In the genomic region with DNA sequence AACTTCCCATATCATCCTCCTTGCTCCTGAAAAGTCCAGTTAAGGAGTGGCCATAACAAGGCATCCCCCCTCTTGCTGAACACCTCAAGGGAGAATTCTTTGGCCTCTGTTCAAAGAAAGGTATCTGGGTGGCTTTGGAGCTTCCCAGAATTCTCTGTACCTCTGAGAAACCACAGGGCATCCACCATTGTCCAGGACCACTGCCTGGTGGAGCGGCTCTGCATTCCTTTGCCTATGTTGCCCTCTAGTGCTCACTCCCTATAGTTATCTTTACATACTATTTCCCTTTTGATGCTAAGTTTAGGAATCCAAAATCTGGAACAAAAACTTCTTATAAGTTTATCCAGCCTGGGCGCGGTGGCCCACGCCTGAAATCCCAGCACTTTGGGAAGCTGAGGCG, we compare ENCODE assay signal across 8 cellular contexts. TPM values are rescaled to one million over a fixed set of nuclear protein-coding genes. Genes with fewer than 3 reads are reported as not detected.
DNase-seq lines count a peak whose midpoint lies in the region; ATAC-seq and TF ChIP-seq lines count a peak whose summit lies in the region.

No MANE protein-coding gene starts in this region.

- no peaks in the 10 kb centered on the region for H4K20me1 ChIP-seq in hepatocyte (ENCODE audit: insufficient read depth, poor library complexity, severe bottlenecking)

- no peaks in the 10 kb centered on the region for H3K9me2 ChIP-seq in hepatocyte (replicated peaks; ENCODE audit: insufficient read depth)

- DNase-seq in COLO668 (lab: John Stamatoyannopoulos, UW; ENCODE audit: unreplicated experiment): peak; percentile 54
- DNase-seq in NCI-H2107 treated with DMSO at 0.1 percent for 48 hours (lab: John Stamatoyannopoulos, UW; ENCODE audit: unreplicated experiment): peak; percentile 81
- DNase-seq in amniotic stem cell (lab: John Stamatoyannopoulos, UW): peak; percentile 33
- DNase-seq in hepatocyte (ENCODE audit: low spot score): peak; percentile 74
- no peak for DNase-seq in thoracic aorta (ENCODE audit: low spot score)

- no peak overlapping the region for H3K4me2 ChIP-seq in hepatocyte

- TF ChIP-seq CTCF in hepatocyte (IDR thresholded peaks at IDR 0.05; ENCODE audit: poor library complexity): peak; percentile 80
- peak; percentile 26 for TF ChIP-seq CTCF in thoracic aorta (IDR thresholded peaks at IDR 0.05)

- H3K9me3 ChIP-seq in hepatocyte (ENCODE audit: low read depth) (no peaks in the 10 kb centered on the region), thoracic aorta (no peaks in the 10 kb centered on the region)

- H3K79me2 ChIP-seq in hepatocyte: no peaks in the 10 kb centered on the region

- H3K27ac ChIP-seq in hepatocyte (no peak overlapping the region), thoracic aorta (no peak overlapping the region)

- H3K27me3 ChIP-seq in hepatocyte: no peaks in the 10 kb centered on the region
- H3K27me3 ChIP-seq in thoracic aorta (replicated peaks; ENCODE audit: insufficient read depth): no peaks in the 10 kb centered on the region

- ATAC-seq in GM21360 (IDR thresholded peaks at IDR 0.05; ENCODE audit: unreplicated experiment) (peak; percentile 49), thoracic aorta (ENCODE audit: insufficient number of reproducible peaks, low FRiP score, low read depth) (no peak), HG02571 (IDR thresholded peaks at IDR 0.05; ENCODE audit: unreplicated experiment) (no peak), GM21526 (IDR thresholded peaks at IDR 0.05; ENCODE audit: low FRiP score, unreplicated experiment) (no peak)

- no peak overlapping the region for H3K4me3 ChIP-seq in hepatocyte
- H3K4me3 ChIP-seq in thoracic aorta: no peak overlapping the region

- whole genome bisulfite sequencing in hepatocyte (ENCODE audit: low lambda C conversion rate, missing lambda C conversion rate): 4% methylated on average over 5 of the region's 5 CpGs

- no peaks in the 10 kb centered on the region for H3K36me3 ChIP-seq in hepatocyte (replicated peaks; ENCODE audit: insufficient read depth, low read depth)
- H3K36me3 ChIP-seq in thoracic aorta: no peaks in the 10 kb centered on the region

- H2AFZ ChIP-seq in hepatocyte: no peak overlapping the region

- H3K4me1 ChIP-seq in hepatocyte (ENCODE audit: insufficient read depth): no peaks in the 10 kb centered on the region
- no peaks in the 10 kb centered on the region for H3K4me1 ChIP-seq in thoracic aorta (ENCODE audit: control insufficient read depth in 1 of 2, low read depth in 2 of 2)

RNA-seq across cellular contexts. Expression of gene CHD9NB, which starts 30.3 kb away (rescaled TPM):
- total RNA-seq in hepatocyte (0.64 and 2.3 TPM in 2 replicates), thoracic aorta (1 to 10 TPM in 1 of 2 donors, under 1 TPM in 1; 0.85 to 2.3 TPM)
- 0.81 and 1.4 TPM in 2 replicates for polyA plus RNA-seq in hepatocyte

RNA-seq across cellular contexts. Expression of gene CHD9, which starts 32.4 kb away (rescaled TPM):
- 68.2 and 89.4 TPM in 2 replicates for total RNA-seq in hepatocyte
- 54.9 and 72.6 TPM in 2 replicates for polyA plus RNA-seq in hepatocyte
- total RNA-seq in thoracic aorta: 100 to 1,000 TPM in 1 of 2 donors, 10 to 100 TPM in 1; 71.3 to 152 TPM
